In the genomic region with DNA sequence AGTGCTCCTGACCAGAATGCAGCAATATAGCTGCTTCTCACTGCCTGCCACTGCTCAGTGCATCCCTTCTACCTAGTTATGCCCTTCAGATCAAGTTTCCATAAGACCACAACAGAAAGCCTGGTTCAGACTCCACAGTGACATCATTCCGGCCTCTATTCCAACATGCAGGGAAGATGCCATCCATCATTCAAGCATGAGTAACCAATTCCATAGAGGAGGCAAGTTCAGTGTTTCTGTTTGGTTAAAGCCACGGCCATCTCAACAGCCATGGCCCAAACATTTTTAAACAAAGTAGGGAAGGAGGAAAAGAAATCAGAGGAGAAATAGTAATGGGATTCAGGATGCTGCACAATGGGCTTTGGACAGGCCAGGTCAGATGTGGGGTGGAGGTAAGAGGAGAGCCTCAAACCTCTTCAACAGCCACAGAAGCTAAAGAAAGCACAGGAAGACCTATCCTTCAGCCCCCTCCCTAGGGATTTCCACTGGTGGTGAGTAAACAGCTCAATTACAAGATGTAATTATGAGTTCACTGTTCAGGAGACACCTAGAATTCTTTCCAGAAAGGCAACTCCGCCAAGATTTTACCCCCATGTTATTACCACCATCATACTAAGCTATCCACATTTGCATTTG, we compare ENCODE assay signal across 16 cellular contexts.
DNase-seq lines count a peak whose midpoint lies in the region; ATAC-seq and TF ChIP-seq lines count a peak whose summit lies in the region.
"Had no signal": no experiment of that assay in that cellular context is flagged by ENCODE, and none has a peak within 500 bp of the region (broad histone marks: within the 10 kb centered on the region; RNA-seq: fewer than 3 reads in every experiment).

No MANE protein-coding gene starts in this region.

- H3K36me3 Mint-ChIP-seq in HFFc6 (ENCODE audit: low read depth): no peaks in the 10 kb centered on the region
- no peaks in the 10 kb centered on the region for H3K36me3 Mint-ChIP-seq in T-helper 2 cell treated with Interferon-gamma antibody and Interleukin-4, amounts not matched to agents 5 μg/mL and 100 μg/mL, for 36 hours (ENCODE audit: low read depth)
- H3K36me3 Mint-ChIP-seq: brain; CD4-positive, CD25-positive, alpha-beta regulatory T cell had no signal

- H3K4me1 ChIP-seq in uterus: no peaks in the 10 kb centered on the region
- H3K4me1 ChIP-seq: heart left ventricle had no signal

- peaks cover 65% of the 10 kb centered on the region for H3K4me1 Mint-ChIP-seq in HFFc6 (ENCODE audit: low read depth)
- H3K4me1 Mint-ChIP-seq in T-helper 2 cell treated with Interferon-gamma antibody and Interleukin-4, amounts not matched to agents 5 μg/mL and 100 μg/mL, for 36 hours (ENCODE audit: low read depth): peaks cover 17% of the 10 kb centered on the region
- H3K4me1 Mint-ChIP-seq: brain; CD4-positive, CD25-positive, alpha-beta regulatory T cell; endodermal cell had no signal

- intact Hi-C loops in uterus (cut with DNase I; ENCODE audit: low total_unique reads): no loop called here

- H3K27me3 Mint-ChIP-seq in HFFc6 (ENCODE audit: insufficient read depth): 0 out of 2 replicates have a peak, but pooled peaks cover 1% of the 10 kb centered on the region
- peaks cover 6% of the 10 kb centered on the region for H3K27me3 Mint-ChIP-seq in T-helper 2 cell treated with Interferon-gamma antibody and Interleukin-4, amounts not matched to agents 5 μg/mL and 100 μg/mL, for 36 hours (ENCODE audit: low read depth)

- H3K4me3 ChIP-seq in AG10803 (ENCODE audit: low read length) (no peak overlapping the region), astrocyte of the cerebellum (ENCODE audit: low read depth, low read length) (no peak overlapping the region), uterus (no peak overlapping the region)
- H3K4me3 ChIP-seq: heart left ventricle had no signal

- in situ Hi-C loops in astrocyte of the cerebellum (cut with HindIII; ENCODE audit: low sequenced_read_pairs): no loop called here

- ATAC-seq in HG02588 (IDR thresholded peaks at IDR 0.05; ENCODE audit: unreplicated experiment): no peak
- ATAC-seq: heart left ventricle, Right ventricle myocardium inferior had no signal

- TF ChIP-seq CTCF in AG10803 (conservative IDR thresholded peaks at IDR 0.05; ENCODE audit: low read length): no peak
- TF ChIP-seq CTCF in HFFc6 (IDR thresholded peaks at IDR 0.05): no peak
- no peak for TF ChIP-seq CTCF in astrocyte of the cerebellum (IDR thresholded peaks at IDR 0.05; ENCODE audit: low read depth, low read length, missing control alignments)
- TF ChIP-seq CTCF in uterus (IDR thresholded peaks at IDR 0.05): no peak

- no peaks in the 10 kb centered on the region for H3K9me3 ChIP-seq in uterus
- H3K9me3 ChIP-seq: heart left ventricle had no signal

- no peaks in the 10 kb centered on the region for H3K27me3 ChIP-seq in uterus
- H3K27me3 ChIP-seq: heart left ventricle had no signal

- TF ChIP-seq POLR2A in uterus (IDR thresholded peaks at IDR 0.05): no peak

- H3K27ac Mint-ChIP-seq in HFFc6: peak overlapping the region; percentile 78
- H3K27ac Mint-ChIP-seq in T-helper 2 cell treated with Interferon-gamma antibody and Interleukin-4, amounts not matched to agents 5 μg/mL and 100 μg/mL, for 36 hours: no peak overlapping the region
- H3K27ac Mint-ChIP-seq: brain; CD4-positive, CD25-positive, alpha-beta regulatory T cell; endodermal cell had no signal

- H3K4me3 Mint-ChIP-seq in HFFc6: peak overlapping the region; percentile 25
- no peak overlapping the region for H3K4me3 Mint-ChIP-seq in T-helper 2 cell treated with Interferon-gamma antibody and Interleukin-4, amounts not matched to agents 5 μg/mL and 100 μg/mL, for 36 hours
- H3K4me3 Mint-ChIP-seq: brain; CD4-positive, CD25-positive, alpha-beta regulatory T cell; endodermal cell had no signal

- H3K36me3 ChIP-seq in uterus: no peaks in the 10 kb centered on the region
- H3K36me3 ChIP-seq: heart left ventricle had no signal

- DNase-seq in AG10803 (ENCODE audit: low read depth): peak; percentile 80
- peak; percentile 78 for DNase-seq in HFFc6
- peak; percentile 90 for DNase-seq in astrocyte of the cerebellum (ENCODE audit: low read depth)
- peak; percentile 49 for DNase-seq in kidney tubule cell (ENCODE audit: low spot score)
- DNase-seq in NCI-H2081 (lab: John Stamatoyannopoulos, UW): no peak
- DNase-seq in T-helper 2 cell treated with Interferon-gamma antibody and Interleukin-4, amounts not matched to agents 5 μg/mL and 100 μg/mL, for 36 hours (ENCODE audit: low spot score): no peak
- DNase-seq in uterus: no peak
- DNase-seq: activated CD4-positive, alpha-beta T cell treated with anti-CD3 and anti-CD28 coated beads, Interleukin-2, amount 50 U/mL, for 48 hours; CD4-positive, CD25-positive, alpha-beta regulatory T cell; endodermal cell; heart left ventricle; NCI-H187 treated with DMSO at 0.1 percent for 48 hours; stimulated activated CD4-positive, alpha-beta T cell treated with anti-CD3 and anti-CD28 coated beads, Interleukin-15, amount 100 ng/mL, for 24 hours had no signal

- H3K27ac ChIP-seq in uterus: no peak overlapping the region
- H3K27ac ChIP-seq: heart left ventricle had no signal

- H3K9me3 Mint-ChIP-seq in HFFc6: no peaks in the 10 kb centered on the region
- peaks cover 4% of the 10 kb centered on the region for H3K9me3 Mint-ChIP-seq in T-helper 2 cell treated with Interferon-gamma antibody and Interleukin-4, amounts not matched to agents 5 μg/mL and 100 μg/mL, for 36 hours
- H3K9me3 Mint-ChIP-seq: brain, endodermal cell had no signal

Comparison
In these comparisons a context has a peak if more than half of its experiments do, and no peak if none do; other contexts are left out.
1. DNase-seq: peak in AG10803 (single experiment), HFFc6 (single experiment), astrocyte of the cerebellum (single experiment) and kidney tubule cell (single experiment); none in NCI-H2081 (0 of 2), T-helper 2 cell treated with Interferon-gamma antibody and Interleukin-4, amounts not matched to agents 5 μg/mL and 100 μg/mL, for 36 hours (single experiment) and uterus (0 of 2).